ENCODE assay signal across 8 cellular contexts in the genomic region with DNA sequence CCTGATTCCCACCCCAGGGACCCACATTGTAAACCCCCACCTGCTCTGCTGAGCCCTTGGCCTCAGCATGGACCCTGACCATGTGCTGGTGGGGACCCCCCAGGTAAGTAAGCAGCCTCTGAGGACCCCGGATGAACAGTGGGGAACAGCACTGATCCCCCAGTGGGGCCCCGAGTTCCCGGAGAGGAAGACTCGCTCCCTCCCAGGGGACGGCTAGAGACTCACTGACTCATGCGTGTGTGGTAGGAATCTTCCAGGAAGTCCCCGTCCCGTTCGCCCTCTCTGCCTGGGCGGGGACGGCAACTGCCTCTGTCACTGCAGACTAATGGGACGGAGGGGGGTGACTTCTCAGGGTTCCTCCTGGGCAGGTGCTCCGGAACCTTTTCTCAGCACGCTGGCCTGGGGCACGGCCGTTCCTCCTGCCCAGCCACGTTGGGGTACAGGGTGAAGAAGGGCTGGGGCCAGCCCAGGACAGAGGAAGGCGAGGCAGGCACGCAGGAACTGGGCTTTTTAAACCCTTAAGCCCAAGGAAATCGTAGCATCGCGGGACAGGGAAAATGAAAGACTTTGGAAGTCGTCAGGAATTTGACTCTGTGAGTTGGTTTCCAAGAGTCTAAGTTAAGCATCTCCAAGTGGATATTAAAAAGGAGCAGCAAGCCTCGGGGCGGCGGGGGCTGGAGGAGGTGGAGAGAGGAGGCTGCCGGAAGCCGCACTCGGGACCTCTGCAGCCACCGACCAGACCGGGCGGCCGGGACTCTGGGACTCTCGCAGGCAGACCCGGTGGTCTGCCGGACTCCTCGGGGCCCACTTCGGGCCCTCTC.
DNase-seq lines count a peak whose midpoint lies in the region; ATAC-seq, FAIRE-seq and TF ChIP-seq lines count a peak whose summit lies in the region.

No MANE protein-coding gene starts in this region.

- H3K9me3 ChIP-seq in pancreas, result no peaks in the 10 kb centered on the region

- peak; percentile 62 for TF ChIP-seq POLR2A in GM19099 (IDR thresholded peaks at IDR 0.05; ENCODE audit: extremely low read depth, insufficient read length, low read depth)

- no peaks in the 10 kb centered on the region for H3K36me3 Mint-ChIP-seq in activated T-cell treated with anti-CD3 and anti-CD28 coated beads, Interleukin-2, amount 50 U/mL, for 72 hours (ENCODE audit: insufficient read depth in 2 of 2)

- H3K27me3 Mint-ChIP-seq in activated T-cell treated with anti-CD3 and anti-CD28 coated beads, Interleukin-2, amount 50 U/mL, for 72 hours (ENCODE audit: low read depth), result no peaks in the 10 kb centered on the region

- H3K27me3 ChIP-seq in pancreas, result no peaks in the 10 kb centered on the region

- H3K4me3 Mint-ChIP-seq in activated T-cell treated with anti-CD3 and anti-CD28 coated beads, Interleukin-2, amount 50 U/mL, for 72 hours, result peak overlapping the region; percentile 85 to 95

- H3K4me3 ChIP-seq in fibroblast of villous mesenchyme (ENCODE audit: low read depth, low read length), result peak overlapping the region; percentile 84
- peak overlapping the region in 2 of 4 donors; percentile 3 to 35 for H3K4me3 ChIP-seq in pancreas

- H3K36me3 ChIP-seq in pancreas, result no peaks in the 10 kb centered on the region

- DNase-seq in 8988T (peak; percentile 71), NOMO-1 treated with DMSO at 0.1 percent for 48 hours (lab: John Stamatoyannopoulos, UW; ENCODE audit: unreplicated experiment) (peak; percentile 73), fibroblast of villous mesenchyme (ENCODE audit: low read depth) (peak; percentile 93), pancreas (peak in 5 of 6 donors; percentile 57 to 76 (median 70)), cerebellar nuclear complex (lab: John Stamatoyannopoulos, UW) (no peak), NCI-H1105 (lab: John Stamatoyannopoulos, UW) (no peak)
- peak; percentile 62 to 63 for DNase-seq in activated T-cell treated with anti-CD3 and anti-CD28 coated beads, Interleukin-2, amount 50 U/mL, for 72 hours

- ATAC-seq in activated T-cell treated with anti-CD3 and anti-CD28 coated beads, Interleukin-2, amount 50 U/mL, for 72 hours (replicated peaks in 1 of 2), result peak; percentile 88 to 96
- ATAC-seq in pancreas, result peak; percentile 55 to 81 (median 78)

- no peak for TF ChIP-seq CTCF in fibroblast of villous mesenchyme (IDR thresholded peaks at IDR 0.05; ENCODE audit: insufficient read depth, low read depth, low read length)
- no peak for TF ChIP-seq CTCF in pancreas (IDR thresholded peaks at IDR 0.05)

- no peak for FAIRE-seq in pancreas (lab: Jason Lieb, UNC)

- peak overlapping the region; percentile 48 to 89 (median 70) for H3K27ac ChIP-seq in pancreas

- WGBS in pancreas, 2 donors, result 71 to 73% methylated on average over 38 of the region's 38 CpGs

- peaks cover 0 to 12% (median 0%) of the 10 kb centered on the region in 3 donors for H3K4me1 ChIP-seq in pancreas

- H3K4me1 Mint-ChIP-seq in activated T-cell treated with anti-CD3 and anti-CD28 coated beads, Interleukin-2, amount 50 U/mL, for 72 hours (ENCODE audit: low read depth), result peaks cover 46% of the 10 kb centered on the region

- peak overlapping the region; percentile 64 for H3K27ac Mint-ChIP-seq in activated T-cell treated with anti-CD3 and anti-CD28 coated beads, Interleukin-2, amount 50 U/mL, for 72 hours

- intact Hi-C loops in pancreas (cut with DNase I), result loop anchor here in 1 of 3 donors (10.0 kb wide), 1 partner anchor 175 kb away; no protein-coding TSS in a partner anchor

- peaks cover 0 to under 1% of the 10 kb centered on the region in 2 donors for H3K9me3 Mint-ChIP-seq in activated T-cell treated with anti-CD3 and anti-CD28 coated beads, Interleukin-2, amount 50 U/mL, for 72 hours

Comparison
In these comparisons a context has a peak if more than half of its experiments do, and no peak if none do; other contexts are left out.
1. DNase-seq: peak in 8988T (single experiment), NOMO-1 treated with DMSO at 0.1 percent for 48 hours (single experiment), activated T-cell treated with anti-CD3 and anti-CD28 coated beads, Interleukin-2, amount 50 U/mL, for 72 hours (2 of 2), fibroblast of villous mesenchyme (single experiment) and pancreas (5 of 6); none in cerebellar nuclear complex (0 of 2) and NCI-H1105 (single experiment).